ENCODE assay signal across 14 cellular contexts in genomic region chr7:2004841-2005351, GRCh38.
A peak's percentile ranks its signal among the peaks of the same experiment; 100 is the strongest.
DNase-seq lines count a peak whose midpoint lies in the region; ATAC-seq and TF ChIP-seq lines count a peak whose summit lies in the region.
"Had no signal": no experiment of that assay in that cellular context is flagged by ENCODE, and none has a peak within 500 bp of the region (broad histone marks: within the 10 kb centered on the region; RNA-seq: fewer than 3 reads in every experiment).

No MANE protein-coding gene starts in this region.

- DNase-seq in activated naive CD4-positive, alpha-beta T cell treated with anti-CD3 and anti-CD28 coated beads, Interleukin-2, amount 10 ng/mL, durations not matched to agents 7 days and 5 days = peak; percentile 19
- DNase-seq in activated naive CD4-positive, alpha-beta T cell treated with anti-CD3 and anti-CD28 coated beads for 36 hours = no peak
- DNase-seq in germinal center (ENCODE audit: low spot score) = peak; percentile 30
- no peak for DNase-seq in naive B cell
- DNase-seq in upper lobe of right lung = peak; percentile 61
- no peak for DNase-seq in AG20443 (ENCODE audit: low spot score)
- DNase-seq: activated CD4-positive, alpha-beta T cell treated with anti-CD3 and anti-CD28 coated beads, Interleukin-2, amount 50 U/mL, for 48 hours; foreskin keratinocyte; GF-D8; NCI-H82; SHP77 had no signal

- no peak for TF ChIP-seq CTCF in upper lobe of right lung (IDR thresholded peaks at IDR 0.05)

- H3K4me3 ChIP-seq in upper lobe of right lung = no peak overlapping the region
- H3K4me3 ChIP-seq: vagina had no signal

- CTCF ChIA-PET in activated naive CD4-positive, alpha-beta T cell treated with anti-CD3 and anti-CD28 coated beads, Interleukin-2, amount 10 ng/mL, durations not matched to agents 7 days and 5 days (lab: Charles Lee) = interaction anchor here (0.5 kb wide), 1 partner anchor 295 kb away, joined by 3 read pairs; no protein-coding TSS in a partner anchor
- CTCF ChIA-PET in activated naive CD4-positive, alpha-beta T cell treated with anti-CD3 and anti-CD28 coated beads for 36 hours (lab: Charles Lee) = no interaction called here

- H3K4me3 Mint-ChIP-seq in activated naive CD4-positive, alpha-beta T cell treated with anti-CD3 and anti-CD28 coated beads, Interleukin-2, amount 10 ng/mL, durations not matched to agents 7 days and 5 days = no peak overlapping the region
- H3K4me3 Mint-ChIP-seq in activated naive CD4-positive, alpha-beta T cell treated with anti-CD3 and anti-CD28 coated beads for 36 hours = no peak overlapping the region
- H3K4me3 Mint-ChIP-seq in naive B cell = peak overlapping the region in 7 of 8 donors; percentile 9 to 78 (median 73)

- no peaks in the 10 kb centered on the region for H3K27me3 Mint-ChIP-seq in activated naive CD4-positive, alpha-beta T cell treated with anti-CD3 and anti-CD28 coated beads, Interleukin-2, amount 10 ng/mL, durations not matched to agents 7 days and 5 days
- H3K27me3 Mint-ChIP-seq in activated naive CD4-positive, alpha-beta T cell treated with anti-CD3 and anti-CD28 coated beads for 36 hours (ENCODE audit: low read depth) = no peaks in the 10 kb centered on the region
- H3K27me3 Mint-ChIP-seq in naive B cell = no peaks in the 10 kb centered on the region

- ATAC-seq in naive B cell (ENCODE audit: low read depth in 2 of 2) = peak; percentile 80 to 81
- no peak for ATAC-seq in upper lobe of right lung
- no peak for ATAC-seq in HG02981 (IDR thresholded peaks at IDR 0.05; ENCODE audit: unreplicated experiment)
- no peak for ATAC-seq in HG02852 (IDR thresholded peaks at IDR 0.05; ENCODE audit: unreplicated experiment)
- ATAC-seq: foreskin keratinocyte had no signal

- intact Hi-C loops in activated naive CD4-positive, alpha-beta T cell treated with anti-CD3 and anti-CD28 coated beads for 36 hours (cut with micrococcal nuclease) = no loop called here
- intact Hi-C loops in upper lobe of right lung (cut with DNase I) = no loop called here

- no peaks in the 10 kb centered on the region for H3K9me3 Mint-ChIP-seq in activated naive CD4-positive, alpha-beta T cell treated with anti-CD3 and anti-CD28 coated beads, Interleukin-2, amount 10 ng/mL, durations not matched to agents 7 days and 5 days
- H3K9me3 Mint-ChIP-seq in activated naive CD4-positive, alpha-beta T cell treated with anti-CD3 and anti-CD28 coated beads for 36 hours = no peaks in the 10 kb centered on the region
- no peaks in the 10 kb centered on the region for H3K9me3 Mint-ChIP-seq in naive B cell

- H3K36me3 Mint-ChIP-seq in activated naive CD4-positive, alpha-beta T cell treated with anti-CD3 and anti-CD28 coated beads, Interleukin-2, amount 10 ng/mL, durations not matched to agents 7 days and 5 days = no peaks in the 10 kb centered on the region
- H3K36me3 Mint-ChIP-seq in activated naive CD4-positive, alpha-beta T cell treated with anti-CD3 and anti-CD28 coated beads for 36 hours (ENCODE audit: low read depth) = peaks cover 1% of the 10 kb centered on the region
- H3K36me3 Mint-ChIP-seq in naive B cell = no peaks in the 10 kb centered on the region

- no peak overlapping the region for H3K27ac ChIP-seq in upper lobe of right lung
- H3K27ac ChIP-seq: foreskin keratinocyte, vagina had no signal

- no peaks in the 10 kb centered on the region for H3K36me3 ChIP-seq in upper lobe of right lung
- H3K36me3 ChIP-seq: vagina had no signal

- no peaks in the 10 kb centered on the region for H3K27me3 ChIP-seq in upper lobe of right lung
- H3K27me3 ChIP-seq: foreskin keratinocyte, vagina had no signal

- H3K9me3 ChIP-seq in upper lobe of right lung = no peaks in the 10 kb centered on the region
- H3K9me3 ChIP-seq: vagina had no signal

- no peak overlapping the region for H3K27ac Mint-ChIP-seq in activated naive CD4-positive, alpha-beta T cell treated with anti-CD3 and anti-CD28 coated beads, Interleukin-2, amount 10 ng/mL, durations not matched to agents 7 days and 5 days
- H3K27ac Mint-ChIP-seq in activated naive CD4-positive, alpha-beta T cell treated with anti-CD3 and anti-CD28 coated beads for 36 hours = no peak overlapping the region
- peak overlapping the region in 5 of 6 donors; percentile 85 to 97 (median 89) for H3K27ac Mint-ChIP-seq in naive B cell

- no peaks in the 10 kb centered on the region for H3K4me1 Mint-ChIP-seq in activated naive CD4-positive, alpha-beta T cell treated with anti-CD3 and anti-CD28 coated beads, Interleukin-2, amount 10 ng/mL, durations not matched to agents 7 days and 5 days
- H3K4me1 Mint-ChIP-seq in activated naive CD4-positive, alpha-beta T cell treated with anti-CD3 and anti-CD28 coated beads for 36 hours (ENCODE audit: low read depth) = no peaks in the 10 kb centered on the region
- peaks cover 29 to 43% (median 29%) of the 10 kb centered on the region in 3 donors for H3K4me1 Mint-ChIP-seq in naive B cell

- no peaks in the 10 kb centered on the region for H3K4me1 ChIP-seq in upper lobe of right lung
- H3K4me1 ChIP-seq: vagina had no signal

Comparison
In these comparisons a context has a peak if more than half of its experiments do, and no peak if none do; other contexts are left out.
1. DNase-seq: peak in activated naive CD4-positive, alpha-beta T cell treated with anti-CD3 and anti-CD28 coated beads, Interleukin-2, amount 10 ng/mL, durations not matched to agents 7 days and 5 days (single experiment), germinal center (single experiment) and upper lobe of right lung (single experiment); none in activated naive CD4-positive, alpha-beta T cell treated with anti-CD3 and anti-CD28 coated beads for 36 hours (single experiment), naive B cell (single experiment) and AG20443 (single experiment).
2. H3K27ac Mint-ChIP-seq: peak in naive B cell (5 of 6); none in activated naive CD4-positive, alpha-beta T cell treated with anti-CD3 and anti-CD28 coated beads, Interleukin-2, amount 10 ng/mL, durations not matched to agents 7 days and 5 days (single experiment) and activated naive CD4-positive, alpha-beta T cell treated with anti-CD3 and anti-CD28 coated beads for 36 hours (single experiment).
3. H3K4me3 Mint-ChIP-seq: peak in naive B cell (7 of 8); none in activated naive CD4-positive, alpha-beta T cell treated with anti-CD3 and anti-CD28 coated beads, Interleukin-2, amount 10 ng/mL, durations not matched to agents 7 days and 5 days (single experiment) and activated naive CD4-positive, alpha-beta T cell treated with anti-CD3 and anti-CD28 coated beads for 36 hours (single experiment).
4. ATAC-seq: peak in naive B cell (2 of 2); none in upper lobe of right lung (single experiment), HG02981 (single experiment) and HG02852 (single experiment).